In genomic region chr10:119723161-119723560, GRCh38 we compare ENCODE assay signal across 15 cellular contexts. TPM values are rescaled to one million over a fixed set of nuclear protein-coding genes. Genes with fewer than 3 reads are reported as not detected.
DNase-seq lines count a peak whose midpoint lies in the region; ATAC-seq and TF ChIP-seq lines count a peak whose summit lies in the region.
"Had no signal": no experiment of that assay in that cellular context is flagged by ENCODE, and none has a peak within 500 bp of the region (broad histone marks: within the 10 kb centered on the region; RNA-seq: fewer than 3 reads in every experiment).

No MANE protein-coding gene starts in this region.

- H3K4me1 ChIP-seq in BLaER1 treated with 17β-estradiol and CSF1 and Interleukin-3, amounts not matched to agents 10 nM and 100 nM = peaks cover 37 to 43% (median 40%) of the 10 kb centered on the region in 10 experiments
- peaks cover 33% of the 10 kb centered on the region for H3K4me1 ChIP-seq in neural progenitor cell

- POLR2A ChIA-PET in activated CD8-positive, alpha-beta T cell treated with anti-CD3 and anti-CD28 coated beads, Interleukin-2, amount 10 ng/mL, durations not matched to agents 7 days and 5 days (lab: Charles Lee) = no interaction called here

- H3K4me3 ChIP-seq in BLaER1 treated with 17β-estradiol and CSF1 and Interleukin-3, amounts not matched to agents 10 nM and 100 nM = no peak overlapping the region
- H3K4me3 ChIP-seq in neural progenitor cell = no peak overlapping the region

- peak overlapping the region in 7 of 11 experiments; percentile 93 to 99 (median 96); a peak in 4 of 22 replicates for H3K27ac ChIP-seq in BLaER1 treated with 17β-estradiol and CSF1 and Interleukin-3, amounts not matched to agents 10 nM and 100 nM
- H3K27ac ChIP-seq in neural progenitor cell = no peak overlapping the region

- H3K27me3 Mint-ChIP-seq in IgD-negative memory B cell = no peaks in the 10 kb centered on the region
- H3K27me3 Mint-ChIP-seq in brain = peaks cover 4% of the 10 kb centered on the region
- H3K27me3 Mint-ChIP-seq in neural progenitor cell (ENCODE audit: insufficient read depth, low read depth) = peaks cover 6% of the 10 kb centered on the region
- no peaks in the 10 kb centered on the region for H3K27me3 Mint-ChIP-seq in activated CD8-positive, alpha-beta T cell treated with anti-CD3 and anti-CD28 coated beads, Interleukin-2, amount 10 ng/mL, durations not matched to agents 7 days and 5 days (ENCODE audit: low read depth)

- peaks cover 40% of the 10 kb centered on the region for H3F3A ChIP-seq in neural progenitor cell (ENCODE audit: low read depth)

- H3K4me3 Mint-ChIP-seq in IgD-negative memory B cell = peak overlapping the region in 1 of 4 donors; percentile 71
- peak overlapping the region; percentile 25 to 45 (median 32) for H3K4me3 Mint-ChIP-seq in brain
- no peak overlapping the region for H3K4me3 Mint-ChIP-seq in neural progenitor cell
- H3K4me3 Mint-ChIP-seq in activated CD8-positive, alpha-beta T cell treated with anti-CD3 and anti-CD28 coated beads, Interleukin-2, amount 10 ng/mL, durations not matched to agents 7 days and 5 days = no peak overlapping the region

- H3K4me2 ChIP-seq in BLaER1 treated with 17β-estradiol and CSF1 and Interleukin-3, amounts not matched to agents 10 nM and 100 nM = peak overlapping the region in 8 of 11 experiments; percentile 86 to 98 (median 91); a peak in 10 of 22 replicates
- peak overlapping the region; percentile 24 for H3K4me2 ChIP-seq in neural progenitor cell

- no peaks in the 10 kb centered on the region for H3K36me3 Mint-ChIP-seq in IgD-negative memory B cell
- peaks cover 6% of the 10 kb centered on the region for H3K36me3 Mint-ChIP-seq in brain
- H3K36me3 Mint-ChIP-seq in neural progenitor cell = peaks cover 4% of the 10 kb centered on the region
- H3K36me3 Mint-ChIP-seq in activated CD8-positive, alpha-beta T cell treated with anti-CD3 and anti-CD28 coated beads, Interleukin-2, amount 10 ng/mL, durations not matched to agents 7 days and 5 days (ENCODE audit: low read depth) = no peaks in the 10 kb centered on the region

- no peak for ATAC-seq in activated CD8-positive, alpha-beta T cell treated with anti-CD3 and anti-CD28 coated beads, Interleukin-2, amount 10 ng/mL, durations not matched to agents 7 days and 5 days

- no peak overlapping the region; a peak in 1 of 22 replicates for H3K9ac ChIP-seq in BLaER1 treated with 17β-estradiol and CSF1 and Interleukin-3, amounts not matched to agents 10 nM and 100 nM
- no peak overlapping the region for H3K9ac ChIP-seq in neural progenitor cell

- TF ChIP-seq CTCF in brain (conservative IDR thresholded peaks at IDR 0.05) = no peak
- TF ChIP-seq CTCF in neural progenitor cell (IDR thresholded peaks at IDR 0.05) = no peak

- peaks cover 17% of the 10 kb centered on the region for H3K79me2 ChIP-seq in neural progenitor cell (ENCODE audit: low read depth)

- H3K9me3 ChIP-seq in BLaER1 treated with 17β-estradiol and CSF1 and Interleukin-3, amounts not matched to agents 10 nM and 100 nM (replicated peaks in 1 of 11) = peaks cover 0 to 24% (median 16%) of the 10 kb centered on the region in 11 experiments; a peak in 17 of 22 replicates
- H3K9me3 ChIP-seq in neural progenitor cell (ENCODE audit: low read depth) = peaks cover 4% of the 10 kb centered on the region

- H4K20me1 ChIP-seq in BLaER1 treated with 17β-estradiol and CSF1 and Interleukin-3, amounts not matched to agents 10 nM and 100 nM = peaks cover 0 to 20% (median 6%) of the 10 kb centered on the region in 11 experiments; a peak in 6 of 22 replicates
- peaks cover 16% of the 10 kb centered on the region for H4K20me1 ChIP-seq in neural progenitor cell (ENCODE audit: low read depth)

- CTCF ChIA-PET in activated CD8-positive, alpha-beta T cell treated with anti-CD3 and anti-CD28 coated beads, Interleukin-2, amount 10 ng/mL, durations not matched to agents 7 days and 5 days (lab: Charles Lee) = interaction anchor here (0.8 kb wide), 1 partner anchor 27 kb away, joined by 3 read pairs; no protein-coding TSS in a partner anchor

- DNase-seq in neural progenitor cell (ENCODE audit: low spot score) = no peak
- no peak for DNase-seq in superior temporal gyrus (ENCODE audit: extremely low spot score)
- DNase-seq in activated CD8-positive, alpha-beta T cell treated with anti-CD3 and anti-CD28 coated beads, Interleukin-2, amount 10 ng/mL, durations not matched to agents 7 days and 5 days = no peak
- DNase-seq in AG08395 (ENCODE audit: low spot score) = no peak
- DNase-seq: DMS 273 treated with DMSO at 0.1 percent for 48 hours, EL, IMR-90, NCI-H1417 treated with DMSO at 0.1 percent for 48 hours, NCI-H2029, NCI-H2171 treated with DMSO at 0.1 percent for 48 hours, NCI-H510A, OCI-M1 had no signal

- H3K9me3 Mint-ChIP-seq in IgD-negative memory B cell (no peaks in the 10 kb centered on the region), brain (peaks cover 6 to 19% (median 6%) of the 10 kb centered on the region in 5 experiments), neural progenitor cell (peaks cover 13% of the 10 kb centered on the region)
- H3K9me3 Mint-ChIP-seq in activated CD8-positive, alpha-beta T cell treated with anti-CD3 and anti-CD28 coated beads, Interleukin-2, amount 10 ng/mL, durations not matched to agents 7 days and 5 days (ENCODE audit: insufficient read depth) = no peaks in the 10 kb centered on the region

- H3K4me1 Mint-ChIP-seq in IgD-negative memory B cell (peaks cover 33 to 42% (median 36%) of the 10 kb centered on the region in 3 donors), brain (peaks cover 41% of the 10 kb centered on the region), neural progenitor cell (peaks cover 42% of the 10 kb centered on the region)
- peaks cover 33% of the 10 kb centered on the region for H3K4me1 Mint-ChIP-seq in activated CD8-positive, alpha-beta T cell treated with anti-CD3 and anti-CD28 coated beads, Interleukin-2, amount 10 ng/mL, durations not matched to agents 7 days and 5 days (ENCODE audit: low read depth)

- H3K27ac Mint-ChIP-seq in IgD-negative memory B cell (peak overlapping the region in 2 of 3 donors; percentile 21 to 86), brain (peak overlapping the region in 1 of 5 experiments; percentile 11), neural progenitor cell (peak overlapping the region; percentile 6)
- H3K27ac Mint-ChIP-seq in activated CD8-positive, alpha-beta T cell treated with anti-CD3 and anti-CD28 coated beads, Interleukin-2, amount 10 ng/mL, durations not matched to agents 7 days and 5 days = no peak overlapping the region

- H3K36me3 ChIP-seq in BLaER1 treated with 17β-estradiol and CSF1 and Interleukin-3, amounts not matched to agents 10 nM and 100 nM = peaks cover 0 to 22% (median 6%) of the 10 kb centered on the region in 11 experiments; a peak in 8 of 22 replicates
- H3K36me3 ChIP-seq in neural progenitor cell = no peaks in the 10 kb centered on the region

- no peak overlapping the region for H2AFZ ChIP-seq in neural progenitor cell (replicated peaks)

- no peaks in the 10 kb centered on the region for H3K27me3 ChIP-seq in BLaER1 treated with 17β-estradiol and CSF1 and Interleukin-3, amounts not matched to agents 10 nM and 100 nM
- no peaks in the 10 kb centered on the region for H3K27me3 ChIP-seq in neural progenitor cell

RNA-seq across cellular contexts. Expression of gene INPP5F, which starts 2.7 kb away (rescaled TPM):
- polyA plus RNA-seq in IgD-negative memory B cell (12.0 TPM), brain (ENCODE audit: insufficient read depth, low read depth, low replicate concordance) (14.4 TPM)
- total RNA-seq in neural progenitor cell (ENCODE audit: low replicate concordance) = 125 and 167 TPM in 2 replicates
- total RNA-seq in activated CD8-positive, alpha-beta T cell treated with anti-CD3 and anti-CD28 coated beads, Interleukin-2, amount 10 ng/mL, durations not matched to agents 7 days and 5 days = 10 to 100 TPM; 15.9 to 17.6 TPM

Comparison
In these comparisons a context has a peak if more than half of its experiments do, and no peak if none do; other contexts are left out.
1. H3K4me3 Mint-ChIP-seq: peak in brain (5 of 5); none in neural progenitor cell (single experiment) and activated CD8-positive, alpha-beta T cell treated with anti-CD3 and anti-CD28 coated beads, Interleukin-2, amount 10 ng/mL, durations not matched to agents 7 days and 5 days (single experiment).